Comparison of ENCODE assay signal across 1 cellular context in the genomic region with DNA sequence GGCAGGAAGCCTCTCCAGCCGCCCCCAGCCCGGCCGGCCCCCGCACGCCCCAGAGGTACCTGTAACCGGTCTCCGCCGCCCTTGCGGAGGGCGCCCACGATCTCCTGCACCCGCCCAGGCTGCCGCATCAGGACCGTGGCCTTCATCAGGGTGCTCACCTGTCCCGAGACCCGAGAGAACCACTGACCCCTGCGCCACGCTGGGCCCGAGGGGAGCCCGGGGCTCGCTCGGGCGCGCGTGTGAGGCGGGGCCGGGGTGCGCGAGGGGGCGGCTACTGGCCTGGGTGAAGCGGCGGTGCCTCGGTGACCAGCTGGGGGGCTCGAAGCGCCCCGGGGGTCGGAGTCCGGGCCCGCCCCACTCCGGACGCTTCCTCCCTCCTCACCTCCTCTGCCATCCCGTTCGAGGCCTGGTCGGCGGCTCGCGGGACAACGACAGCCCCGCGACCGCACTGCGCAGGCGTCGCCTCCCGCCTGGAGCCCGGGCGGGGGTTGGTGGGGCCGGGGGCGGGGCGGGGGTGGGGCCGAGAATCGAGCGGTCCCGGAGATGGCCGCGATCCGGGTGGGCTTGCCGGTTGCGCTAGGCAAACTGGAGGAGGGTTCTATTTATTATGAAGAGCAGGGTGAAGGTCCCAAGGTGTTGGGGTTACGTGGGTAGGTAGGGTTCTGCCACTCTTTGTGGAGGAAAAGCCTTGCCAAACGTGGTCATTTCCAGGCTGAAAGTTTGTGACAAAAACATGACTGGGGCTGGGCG.
TF ChIP-seq lines count a peak whose summit lies in the region.

A gene (minus strand): TSS at position 433 of the 750 bp plus-strand sequence. CDS start 39 bp downstream, at position 394.

TF ChIP-seq in HepG2, 621 proteins besides CTCF, POLR2A, EP300 and RAD21 (continued from another document and continues in another):
- TF ChIP-seq, protein P1, sequence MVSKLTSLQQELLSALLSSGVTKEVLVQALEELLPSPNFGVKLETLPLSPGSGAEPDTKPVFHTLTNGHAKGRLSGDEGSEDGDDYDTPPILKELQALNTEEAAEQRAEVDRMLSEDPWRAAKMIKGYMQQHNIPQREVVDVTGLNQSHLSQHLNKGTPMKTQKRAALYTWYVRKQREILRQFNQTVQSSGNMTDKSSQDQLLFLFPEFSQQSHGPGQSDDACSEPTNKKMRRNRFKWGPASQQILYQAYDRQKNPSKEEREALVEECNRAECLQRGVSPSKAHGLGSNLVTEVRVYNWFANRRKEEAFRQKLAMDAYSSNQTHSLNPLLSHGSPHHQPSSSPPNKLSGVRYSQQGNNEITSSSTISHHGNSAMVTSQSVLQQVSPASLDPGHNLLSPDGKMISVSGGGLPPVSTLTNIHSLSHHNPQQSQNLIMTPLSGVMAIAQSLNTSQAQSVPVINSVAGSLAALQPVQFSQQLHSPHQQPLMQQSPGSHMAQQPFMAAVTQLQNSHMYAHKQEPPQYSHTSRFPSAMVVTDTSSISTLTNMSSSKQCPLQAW (CRISPR knock-in tag; IDR thresholded peaks at IDR 0.05) = no peak
- TF ChIP-seq, protein P2, sequence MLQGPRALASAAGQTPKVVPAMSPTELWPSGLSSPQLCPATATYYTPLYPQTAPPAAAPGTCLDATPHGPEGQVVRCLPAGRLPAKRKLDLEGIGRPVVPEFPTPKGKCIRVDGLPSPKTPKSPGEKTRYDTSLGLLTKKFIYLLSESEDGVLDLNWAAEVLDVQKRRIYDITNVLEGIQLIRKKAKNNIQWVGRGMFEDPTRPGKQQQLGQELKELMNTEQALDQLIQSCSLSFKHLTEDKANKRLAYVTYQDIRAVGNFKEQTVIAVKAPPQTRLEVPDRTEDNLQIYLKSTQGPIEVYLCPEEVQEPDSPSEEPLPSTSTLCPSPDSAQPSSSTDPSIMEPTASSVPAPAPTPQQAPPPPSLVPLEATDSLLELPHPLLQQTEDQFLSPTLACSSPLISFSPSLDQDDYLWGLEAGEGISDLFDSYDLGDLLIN (CRISPR knock-in tag; IDR thresholded peaks at IDR 0.05; ENCODE audit: borderline replicate concordance) = no peak
- TF ChIP-seq KLF15 (CRISPR knock-in tag; IDR thresholded peaks at IDR 0.05; ENCODE audit: borderline replicate concordance) (no peak), CBX5 (CRISPR knock-in tag; IDR thresholded peaks at IDR 0.05; ENCODE audit: borderline replicate concordance) (no peak), NR2F2 (IDR thresholded peaks at IDR 0.05; ENCODE audit: borderline replicate concordance, low read depth) (no peak), KDM4B (CRISPR knock-in tag; IDR thresholded peaks at IDR 0.05) (no peak; the same call in 1 of the 2 replicates), TARDBP (CRISPR knock-in tag; IDR thresholded peaks at IDR 0.05) (0 out of 2 replicates have a peak, but pooled peaks have one; percentile 28), ZNF746 (CRISPR knock-in tag; IDR thresholded peaks at IDR 0.05) (no peak; the same call in 1 of the 2 replicates), TMF1 (CRISPR knock-in tag; IDR thresholded peaks at IDR 0.05; ENCODE audit: low read depth) (no peak), MXI1 (IDR thresholded peaks at IDR 0.05; ENCODE audit: borderline replicate concordance, low read depth, low read length) (peak; percentile 12; the same call in 1 of the 3 replicates), CREM (IDR thresholded peaks at IDR 0.05) (no peak), CREM (CRISPR knock-in tag; IDR thresholded peaks at IDR 0.05) (no peak), RBM39 (IDR thresholded peaks at IDR 0.05; ENCODE audit: low read depth, low read length, poor library complexity, severe bottlenecking) (no peak), SIN3A (IDR thresholded peaks at IDR 0.05; ENCODE audit: borderline replicate concordance, low read depth, low read length) (0 out of 2 replicates have a peak, but pooled peaks have one; percentile 46), PHF8 (CRISPR knock-in tag; IDR thresholded peaks at IDR 0.05) (peak; percentile 93), MZF1 (CRISPR knock-in tag; IDR thresholded peaks at IDR 0.05; ENCODE audit: borderline replicate concordance) (no peak), ZSCAN25 (CRISPR knock-in tag; IDR thresholded peaks at IDR 0.05) (peak; percentile 78), ISL2 (CRISPR knock-in tag; IDR thresholded peaks at IDR 0.05) (no peak), HDAC2 (CRISPR knock-in tag; IDR thresholded peaks at IDR 0.05) (no peak; the same call in 1 of the 2 replicates), GATA4 (IDR thresholded peaks at IDR 0.05; ENCODE audit: borderline replicate concordance, low read depth) (peak; percentile 19; the same call in 1 of the 2 replicates), NFIC (IDR thresholded peaks at IDR 0.05; ENCODE audit: low read length) (no peak), MTF2 (CRISPR knock-in tag; IDR thresholded peaks at IDR 0.05; ENCODE audit: borderline replicate concordance) (no peak), DR1 (CRISPR knock-in tag; IDR thresholded peaks at IDR 0.05) (no peak), ZNF296 (CRISPR knock-in tag; conservative IDR thresholded peaks at IDR 0.05) (no peak), FOXC1 (CRISPR knock-in tag; IDR thresholded peaks at IDR 0.05; ENCODE audit: borderline replicate concordance) (no peak), ZNF75D (CRISPR knock-in tag; IDR thresholded peaks at IDR 0.05; ENCODE audit: borderline replicate concordance) (no peak), NFE2L2 (IDR thresholded peaks at IDR 0.05; ENCODE audit: low read length) (no peak), ZNF224 (CRISPR knock-in tag; IDR thresholded peaks at IDR 0.05) (0 out of 2 replicates have a peak, but pooled peaks have one; percentile 56), PLRG1 (conservative IDR thresholded peaks at IDR 0.05) (no peak), TBP (CRISPR knock-in tag; IDR thresholded peaks at IDR 0.05) (no peak), ZNF776 (CRISPR knock-in tag; IDR thresholded peaks at IDR 0.05) (peak; percentile 87; the same call in 1 of the 2 replicates)
- TF ChIP-seq, protein P3, sequence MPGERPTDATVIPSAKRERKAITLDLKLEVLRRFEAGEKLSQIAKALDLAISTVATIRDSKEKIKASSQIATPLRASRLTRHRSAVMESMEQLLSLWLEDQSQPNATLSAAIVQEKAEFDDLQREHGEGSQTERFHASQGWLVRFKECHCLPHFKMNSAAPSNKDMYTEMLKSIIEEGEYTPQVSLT (CRISPR knock-in tag; IDR thresholded peaks at IDR 0.05; ENCODE audit: borderline replicate concordance, low read depth) = no peak
- TF ChIP-seq, protein P4, sequence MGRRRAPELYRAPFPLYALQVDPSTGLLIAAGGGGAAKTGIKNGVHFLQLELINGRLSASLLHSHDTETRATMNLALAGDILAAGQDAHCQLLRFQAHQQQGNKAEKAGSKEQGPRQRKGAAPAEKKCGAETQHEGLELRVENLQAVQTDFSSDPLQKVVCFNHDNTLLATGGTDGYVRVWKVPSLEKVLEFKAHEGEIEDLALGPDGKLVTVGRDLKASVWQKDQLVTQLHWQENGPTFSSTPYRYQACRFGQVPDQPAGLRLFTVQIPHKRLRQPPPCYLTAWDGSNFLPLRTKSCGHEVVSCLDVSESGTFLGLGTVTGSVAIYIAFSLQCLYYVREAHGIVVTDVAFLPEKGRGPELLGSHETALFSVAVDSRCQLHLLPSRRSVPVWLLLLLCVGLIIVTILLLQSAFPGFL (CRISPR knock-in tag; IDR thresholded peaks at IDR 0.05) = no peak
- TF ChIP-seq, protein P5, sequence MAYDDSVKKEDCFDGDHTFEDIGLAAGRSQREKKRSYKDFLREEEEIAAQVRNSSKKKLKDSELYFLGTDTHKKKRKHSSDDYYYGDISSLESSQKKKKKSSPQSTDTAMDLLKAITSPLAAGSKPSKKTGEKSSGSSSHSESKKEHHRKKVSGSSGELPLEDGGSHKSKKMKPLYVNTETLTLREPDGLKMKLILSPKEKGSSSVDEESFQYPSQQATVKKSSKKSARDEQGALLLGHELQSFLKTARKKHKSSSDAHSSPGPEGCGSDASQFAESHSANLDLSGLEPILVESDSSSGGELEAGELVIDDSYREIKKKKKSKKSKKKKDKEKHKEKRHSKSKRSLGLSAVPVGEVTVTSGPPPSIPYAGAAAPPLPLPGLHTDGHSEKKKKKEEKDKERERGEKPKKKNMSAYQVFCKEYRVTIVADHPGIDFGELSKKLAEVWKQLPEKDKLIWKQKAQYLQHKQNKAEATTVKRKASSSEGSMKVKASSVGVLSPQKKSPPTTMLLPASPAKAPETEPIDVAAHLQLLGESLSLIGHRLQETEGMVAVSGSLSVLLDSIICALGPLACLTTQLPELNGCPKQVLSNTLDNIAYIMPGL (CRISPR knock-in tag; IDR thresholded peaks at IDR 0.05; ENCODE audit: borderline replicate concordance in 1 of 2, low read depth in 1 of 2) = peak in 1 of 2 experiments; percentile 82; a peak in 2 of 4 replicates
- TF ChIP-seq, protein P6, sequence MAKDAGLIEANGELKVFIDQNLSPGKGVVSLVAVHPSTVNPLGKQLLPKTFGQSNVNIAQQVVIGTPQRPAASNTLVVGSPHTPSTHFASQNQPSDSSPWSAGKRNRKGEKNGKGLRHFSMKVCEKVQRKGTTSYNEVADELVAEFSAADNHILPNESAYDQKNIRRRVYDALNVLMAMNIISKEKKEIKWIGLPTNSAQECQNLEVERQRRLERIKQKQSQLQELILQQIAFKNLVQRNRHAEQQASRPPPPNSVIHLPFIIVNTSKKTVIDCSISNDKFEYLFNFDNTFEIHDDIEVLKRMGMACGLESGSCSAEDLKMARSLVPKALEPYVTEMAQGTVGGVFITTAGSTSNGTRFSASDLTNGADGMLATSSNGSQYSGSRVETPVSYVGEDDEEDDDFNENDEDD (CRISPR knock-in tag; IDR thresholded peaks at IDR 0.05; ENCODE audit: borderline replicate concordance) = no peak; the same call in 1 of the 2 replicates
- TF ChIP-seq, protein P7, sequence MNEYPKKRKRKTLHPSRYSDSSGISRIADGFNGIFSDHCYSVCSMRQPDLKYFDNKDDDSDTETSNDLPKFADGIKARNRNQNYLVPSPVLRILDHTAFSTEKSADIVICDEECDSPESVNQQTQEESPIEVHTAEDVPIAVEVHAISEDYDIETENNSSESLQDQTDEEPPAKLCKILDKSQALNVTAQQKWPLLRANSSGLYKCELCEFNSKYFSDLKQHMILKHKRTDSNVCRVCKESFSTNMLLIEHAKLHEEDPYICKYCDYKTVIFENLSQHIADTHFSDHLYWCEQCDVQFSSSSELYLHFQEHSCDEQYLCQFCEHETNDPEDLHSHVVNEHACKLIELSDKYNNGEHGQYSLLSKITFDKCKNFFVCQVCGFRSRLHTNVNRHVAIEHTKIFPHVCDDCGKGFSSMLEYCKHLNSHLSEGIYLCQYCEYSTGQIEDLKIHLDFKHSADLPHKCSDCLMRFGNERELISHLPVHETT (CRISPR knock-in tag; conservative IDR thresholded peaks at IDR 0.05) = no peak
- TF ChIP-seq, protein P8, sequence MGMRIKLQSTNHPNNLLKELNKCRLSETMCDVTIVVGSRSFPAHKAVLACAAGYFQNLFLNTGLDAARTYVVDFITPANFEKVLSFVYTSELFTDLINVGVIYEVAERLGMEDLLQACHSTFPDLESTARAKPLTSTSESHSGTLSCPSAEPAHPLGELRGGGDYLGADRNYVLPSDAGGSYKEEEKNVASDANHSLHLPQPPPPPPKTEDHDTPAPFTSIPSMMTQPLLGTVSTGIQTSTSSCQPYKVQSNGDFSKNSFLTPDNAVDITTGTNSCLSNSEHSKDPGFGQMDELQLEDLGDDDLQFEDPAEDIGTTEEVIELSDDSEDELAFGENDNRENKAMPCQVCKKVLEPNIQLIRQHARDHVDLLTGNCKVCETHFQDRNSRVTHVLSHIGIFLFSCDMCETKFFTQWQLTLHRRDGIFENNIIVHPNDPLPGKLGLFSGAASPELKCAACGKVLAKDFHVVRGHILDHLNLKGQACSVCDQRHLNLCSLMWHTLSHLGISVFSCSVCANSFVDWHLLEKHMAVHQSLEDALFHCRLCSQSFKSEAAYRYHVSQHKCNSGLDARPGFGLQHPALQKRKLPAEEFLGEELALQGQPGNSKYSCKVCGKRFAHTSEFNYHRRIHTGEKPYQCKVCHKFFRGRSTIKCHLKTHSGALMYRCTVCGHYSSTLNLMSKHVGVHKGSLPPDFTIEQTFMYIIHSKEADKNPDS (CRISPR knock-in tag; IDR thresholded peaks at IDR 0.05) = no peak
- TF ChIP-seq, protein P9, sequence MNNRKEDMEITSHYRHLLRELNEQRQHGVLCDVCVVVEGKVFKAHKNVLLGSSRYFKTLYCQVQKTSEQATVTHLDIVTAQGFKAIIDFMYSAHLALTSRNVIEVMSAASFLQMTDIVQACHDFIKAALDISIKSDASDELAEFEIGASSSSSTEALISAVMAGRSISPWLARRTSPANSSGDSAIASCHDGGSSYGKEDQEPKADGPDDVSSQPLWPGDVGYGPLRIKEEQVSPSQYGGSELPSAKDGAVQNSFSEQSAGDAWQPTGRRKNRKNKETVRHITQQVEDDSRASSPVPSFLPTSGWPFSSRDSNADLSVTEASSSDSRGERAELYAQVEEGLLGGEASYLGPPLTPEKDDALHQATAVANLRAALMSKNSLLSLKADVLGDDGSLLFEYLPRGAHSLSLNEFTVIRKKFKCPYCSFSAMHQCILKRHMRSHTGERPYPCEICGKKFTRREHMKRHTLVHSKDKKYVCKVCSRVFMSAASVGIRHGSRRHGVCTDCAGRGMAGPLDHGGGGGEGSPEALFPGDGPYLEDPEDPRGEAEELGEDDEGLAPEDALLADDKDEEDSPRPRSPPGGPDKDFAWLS (CRISPR knock-in tag; IDR thresholded peaks at IDR 0.05; ENCODE audit: borderline replicate concordance) = no peak
- TF ChIP-seq, protein P10, sequence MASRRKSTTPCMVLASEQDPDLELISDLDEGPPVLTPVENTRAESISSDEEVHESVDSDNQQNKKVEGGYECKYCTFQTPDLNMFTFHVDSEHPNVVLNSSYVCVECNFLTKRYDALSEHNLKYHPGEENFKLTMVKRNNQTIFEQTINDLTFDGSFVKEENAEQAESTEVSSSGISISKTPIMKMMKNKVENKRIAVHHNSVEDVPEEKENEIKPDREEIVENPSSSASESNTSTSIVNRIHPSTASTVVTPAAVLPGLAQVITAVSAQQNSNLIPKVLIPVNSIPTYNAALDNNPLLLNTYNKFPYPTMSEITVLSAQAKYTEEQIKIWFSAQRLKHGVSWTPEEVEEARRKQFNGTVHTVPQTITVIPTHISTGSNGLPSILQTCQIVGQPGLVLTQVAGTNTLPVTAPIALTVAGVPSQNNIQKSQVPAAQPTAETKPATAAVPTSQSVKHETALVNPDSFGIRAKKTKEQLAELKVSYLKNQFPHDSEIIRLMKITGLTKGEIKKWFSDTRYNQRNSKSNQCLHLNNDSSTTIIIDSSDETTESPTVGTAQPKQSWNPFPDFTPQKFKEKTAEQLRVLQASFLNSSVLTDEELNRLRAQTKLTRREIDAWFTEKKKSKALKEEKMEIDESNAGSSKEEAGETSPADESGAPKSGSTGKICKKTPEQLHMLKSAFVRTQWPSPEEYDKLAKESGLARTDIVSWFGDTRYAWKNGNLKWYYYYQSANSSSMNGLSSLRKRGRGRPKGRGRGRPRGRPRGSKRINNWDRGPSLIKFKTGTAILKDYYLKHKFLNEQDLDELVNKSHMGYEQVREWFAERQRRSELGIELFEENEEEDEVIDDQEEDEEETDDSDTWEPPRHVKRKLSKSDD (CRISPR knock-in tag; IDR thresholded peaks at IDR 0.05; ENCODE audit: low read depth) = no peak
- TF ChIP-seq, protein P11, sequence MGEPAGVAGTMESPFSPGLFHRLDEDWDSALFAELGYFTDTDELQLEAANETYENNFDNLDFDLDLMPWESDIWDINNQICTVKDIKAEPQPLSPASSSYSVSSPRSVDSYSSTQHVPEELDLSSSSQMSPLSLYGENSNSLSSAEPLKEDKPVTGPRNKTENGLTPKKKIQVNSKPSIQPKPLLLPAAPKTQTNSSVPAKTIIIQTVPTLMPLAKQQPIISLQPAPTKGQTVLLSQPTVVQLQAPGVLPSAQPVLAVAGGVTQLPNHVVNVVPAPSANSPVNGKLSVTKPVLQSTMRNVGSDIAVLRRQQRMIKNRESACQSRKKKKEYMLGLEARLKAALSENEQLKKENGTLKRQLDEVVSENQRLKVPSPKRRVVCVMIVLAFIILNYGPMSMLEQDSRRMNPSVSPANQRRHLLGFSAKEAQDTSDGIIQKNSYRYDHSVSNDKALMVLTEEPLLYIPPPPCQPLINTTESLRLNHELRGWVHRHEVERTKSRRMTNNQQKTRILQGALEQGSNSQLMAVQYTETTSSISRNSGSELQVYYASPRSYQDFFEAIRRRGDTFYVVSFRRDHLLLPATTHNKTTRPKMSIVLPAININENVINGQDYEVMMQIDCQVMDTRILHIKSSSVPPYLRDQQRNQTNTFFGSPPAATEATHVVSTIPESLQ (CRISPR knock-in tag; conservative IDR thresholded peaks at IDR 0.05) = no peak
